ENCODE assay signal across 34 cellular contexts in genomic region chr20:42923348-42923918, GRCh38.
"Had no signal": no experiment of that assay in that cellular context is flagged by ENCODE, and none has a peak within 500 bp of the region (broad histone marks: within the 10 kb centered on the region; RNA-seq: fewer than 3 reads in every experiment).

No MANE protein-coding gene starts in this region.

- H3K27ac ChIP-seq: cardiac muscle cell, VCaP had no signal

- DNase-seq: activated B cell treated with CpG ODN at 0.5 μM for 24 hours; activated CD4-positive, alpha-beta memory T cell treated with anti-CD3 and anti-CD28 coated beads for 36 hours; activated CD4-positive, alpha-beta T cell treated with anti-CD3 and anti-CD28 coated beads for 4 hours; activated CD4-positive, alpha-beta T cell treated with anti-CD3 and anti-CD28 coated beads, Interleukin-2, amount 50 U/mL, for 1 hour; activated CD4-positive, CD25-positive, alpha-beta regulatory T cell treated with anti-CD3 and anti-CD28 coated beads, Interleukin-2, amount 50 U/mL, for 72 hours; activated CD8-positive, alpha-beta memory T cell treated with anti-CD3 and anti-CD28 coated beads, Interleukin-2, amount 50 U/mL, for 4 hours; activated effector memory CD4-positive, alpha-beta T cell treated with Interleukin-2 at 50 U/mL for 16 hours; activated naive CD4-positive, alpha-beta T cell treated with anti-CD3 and anti-CD28 coated beads, Interleukin-2, amount 10 ng/mL, durations not matched to agents 7 days and 5 days; activated naive CD8-positive, alpha-beta T cell treated with anti-CD3 and anti-CD28 coated beads, Interleukin-2, amount 50 U/mL, for 24 hours; activated T-cell treated with anti-CD3 and anti-CD28 coated beads for 4 hours; activated T-cell treated with anti-CD3 and anti-CD28 coated beads, Interleukin-2, amount 50 U/mL, for 4 hours; amniotic stem cell; aorta; Kasumi-1; MM.1S; MV-4-11; NCI-H1092; NCI-H146; NCI-H187; NCI-H2081 treated with DMSO at 0.1 percent for 48 hours; NCI-H345; NCI-H524 treated with DMSO at 0.1 percent for 48 hours; NCI-H748 treated with DMSO at 0.1 percent for 48 hours; SIG-M5; T-cell; T-helper 17 cell; T-helper 9 cell had no signal

- H3K4me3 Mint-ChIP-seq: activated B cell treated with CpG ODN at 0.5 μM for 24 hours; activated CD4-positive, alpha-beta memory T cell treated with anti-CD3 and anti-CD28 coated beads for 36 hours; activated naive CD4-positive, alpha-beta T cell treated with anti-CD3 and anti-CD28 coated beads, Interleukin-2, amount 10 ng/mL, durations not matched to agents 7 days and 5 days; activated naive CD8-positive, alpha-beta T cell; activated naive CD8-positive, alpha-beta T cell treated with anti-CD3 and anti-CD28 coated beads, Interleukin-2, amount 50 U/mL, for 24 hours; activated T-cell treated with anti-CD3 and anti-CD28 coated beads, Interleukin-2, amount 50 U/mL, for 4 hours; central memory CD8-positive, alpha-beta T cell; T-cell; T-helper 17 cell had no signal

- H3K36me3 ChIP-seq: cardiac muscle cell had no signal

- H3K27ac Mint-ChIP-seq: activated B cell treated with CpG ODN at 0.5 μM for 24 hours; activated CD4-positive, alpha-beta memory T cell treated with anti-CD3 and anti-CD28 coated beads for 36 hours; activated naive CD4-positive, alpha-beta T cell treated with anti-CD3 and anti-CD28 coated beads, Interleukin-2, amount 10 ng/mL, durations not matched to agents 7 days and 5 days; activated naive CD8-positive, alpha-beta T cell; activated naive CD8-positive, alpha-beta T cell treated with anti-CD3 and anti-CD28 coated beads, Interleukin-2, amount 50 U/mL, for 24 hours; T-cell; T-helper 17 cell had no signal

- H3K4me3 ChIP-seq: cardiac muscle cell, K562 had no signal

- H3K36me3 Mint-ChIP-seq: activated CD4-positive, alpha-beta memory T cell treated with anti-CD3 and anti-CD28 coated beads for 36 hours; activated naive CD4-positive, alpha-beta T cell treated with anti-CD3 and anti-CD28 coated beads, Interleukin-2, amount 10 ng/mL, durations not matched to agents 7 days and 5 days; activated naive CD8-positive, alpha-beta T cell; T-cell had no signal

- H3K4me1 Mint-ChIP-seq: activated B cell treated with CpG ODN at 0.5 μM for 24 hours; activated naive CD4-positive, alpha-beta T cell treated with anti-CD3 and anti-CD28 coated beads, Interleukin-2, amount 10 ng/mL, durations not matched to agents 7 days and 5 days; activated naive CD8-positive, alpha-beta T cell treated with anti-CD3 and anti-CD28 coated beads, Interleukin-2, amount 50 U/mL, for 24 hours; central memory CD8-positive, alpha-beta T cell; T-cell; T-helper 17 cell had no signal

- ATAC-seq: activated naive CD8-positive, alpha-beta T cell treated with anti-CD3 and anti-CD28 coated beads, Interleukin-2, amount 50 U/mL, for 24 hours; activated T-cell treated with anti-CD3 and anti-CD28 coated beads, Interleukin-2, amount 50 U/mL, for 4 hours; K562; Panc1; SK-N-SH treated with all-trans-retinoic acid at 6 μM for 48 hours; T-cell; T-helper 17 cell had no signal

- H3K27me3 Mint-ChIP-seq: activated B cell treated with CpG ODN at 0.5 μM for 24 hours; activated CD4-positive, alpha-beta memory T cell treated with anti-CD3 and anti-CD28 coated beads for 36 hours; activated naive CD4-positive, alpha-beta T cell treated with anti-CD3 and anti-CD28 coated beads, Interleukin-2, amount 10 ng/mL, durations not matched to agents 7 days and 5 days; activated naive CD8-positive, alpha-beta T cell; activated naive CD8-positive, alpha-beta T cell treated with anti-CD3 and anti-CD28 coated beads, Interleukin-2, amount 50 U/mL, for 24 hours; central memory CD8-positive, alpha-beta T cell; T-helper 17 cell had no signal

- H3K27me3 ChIP-seq: cardiac muscle cell had no signal
